Comparison of ENCODE assay signal across 12 cellular contexts in genomic region chr10:94042001-94042813, GRCh38. TPM values are rescaled to one million over a fixed set of nuclear protein-coding genes. Genes with fewer than 3 reads are reported as not detected.
A peak's percentile ranks its signal among the peaks of the same experiment; 100 is the strongest.
DNase-seq lines count a peak whose midpoint lies in the region; ATAC-seq and TF ChIP-seq lines count a peak whose summit lies in the region.
"Had no signal": no experiment of that assay in that cellular context is flagged by ENCODE, and none has a peak within 500 bp of the region (broad histone marks: within the 10 kb centered on the region; RNA-seq: fewer than 3 reads in every experiment).

No MANE protein-coding gene starts in this region.

- intact Hi-C loops in left colon (cut with DNase I, micrococcal nuclease) (no loop called here), gastrocnemius medialis (cut with DNase I; ENCODE audit: low total_unique reads) (no loop called here)

- no peaks in the 10 kb centered on the region for H3K36me3 ChIP-seq in gastrocnemius medialis

- TF ChIP-seq CTCF in AG09309 (IDR thresholded peaks at IDR 0.05; ENCODE audit: control insufficient read depth, insufficient read depth, low read depth, low read length, missing control alignments) (peak; percentile 25), astrocyte of the spinal cord (IDR thresholded peaks at IDR 0.05; ENCODE audit: low read depth, low read length) (peak; percentile 27), gastrocnemius medialis (IDR thresholded peaks at IDR 0.05 in 4 of 5, conservative IDR thresholded peaks at IDR 0.05 in 1 of 5) (no peak)

- H3K4me3 ChIP-seq in AG09309 (ENCODE audit: control insufficient read depth, low read depth, low read length) (no peak overlapping the region), astrocyte of the spinal cord (ENCODE audit: low read depth, low read length) (no peak overlapping the region), gastrocnemius medialis (no peak overlapping the region)

- ATAC-seq in left colon (peak; percentile 79), GM21723 (IDR thresholded peaks at IDR 0.05; ENCODE audit: unreplicated experiment) (no peak), HG03139 (IDR thresholded peaks at IDR 0.05; ENCODE audit: unreplicated experiment) (no peak), GM21515 (IDR thresholded peaks at IDR 0.05; ENCODE audit: unreplicated experiment) (no peak), gastrocnemius medialis (no peak)

- no peaks in the 10 kb centered on the region for H3K9me3 ChIP-seq in gastrocnemius medialis

- in situ Hi-C loops in astrocyte of the spinal cord (cut with HindIII; ENCODE audit: low sequenced_read_pairs) = no loop called here
- in situ Hi-C loops in gastrocnemius medialis (cut with MboI; ENCODE audit: low sequenced_read_pairs in 4 of 4) = no loop called here

- peaks cover 10 to 12% of the 10 kb centered on the region in 2 donors for H3K4me1 ChIP-seq in gastrocnemius medialis

- no peak overlapping the region for H3K27ac ChIP-seq in gastrocnemius medialis

- no peak for TF ChIP-seq POLR2A in gastrocnemius medialis (IDR thresholded peaks at IDR 0.05)

- no peaks in the 10 kb centered on the region for H3K27me3 ChIP-seq in gastrocnemius medialis

- DNase-seq in AG09309 (ENCODE audit: low read depth) (peak; percentile 73), HT1080 (ENCODE audit: low read depth) (peak; percentile 81), astrocyte of the spinal cord (ENCODE audit: low read depth, low spot score) (peak; percentile 89), left colon (no peak), gastrocnemius medialis (no peak)
- DNase-seq: activated T-cell treated with anti-CD3 and anti-CD28 coated beads, Interleukin-2, amount 50 U/mL, for 24 hours; DMS79 treated with DMSO at 0.1 percent for 48 hours; foreskin melanocyte; SHP77 treated with DMSO at 0.1 percent for 48 hours had no signal

RNA-seq across cellular contexts. Expression of gene PLCE1, which starts 48.5 kb away (rescaled TPM):
- total RNA-seq in HT1080 (2014; rRNA removed; shearing (Covaris generic)) = 2.8 and 3.3 TPM in 2 replicates
- 2.2 and 3.0 TPM in 2 replicates for polyA plus RNA-seq in HT1080 (2015; cell fraction: cytosol; rRNA removed)
- polyA plus RNA-seq in HT1080 (2015; cell fraction: nucleus; rRNA removed) = 5.9 and 6.0 TPM in 2 replicates
- 10 to 100 TPM; 45.2 to 57.6 TPM for total RNA-seq in left colon
- 1 to 10 TPM; 2.7 to 5.9 (median 3.8) TPM for total RNA-seq in gastrocnemius medialis

Comparison
In these comparisons a context has a peak if more than half of its experiments do, and no peak if none do; other contexts are left out.
1. DNase-seq: peak in AG09309 (single experiment), HT1080 (single experiment) and astrocyte of the spinal cord (single experiment); none in left colon (0 of 2) and gastrocnemius medialis (0 of 2).
2. CTCF ChIP-seq: peak in AG09309 (single experiment) and astrocyte of the spinal cord (single experiment); none in gastrocnemius medialis (0 of 5).
3. RNA of gene PLCE1, which starts 48.5 kb away (total RNA-seq): 45.2 to 57.6 TPM in left colon; 2.7 to 5.9 TPM in gastrocnemius medialis and 2.8 to 3.3 TPM in HT1080; every median in the first group is over 4 times any median in the second.